19 cellular contexts compared by ENCODE assay signal in the genomic region with DNA sequence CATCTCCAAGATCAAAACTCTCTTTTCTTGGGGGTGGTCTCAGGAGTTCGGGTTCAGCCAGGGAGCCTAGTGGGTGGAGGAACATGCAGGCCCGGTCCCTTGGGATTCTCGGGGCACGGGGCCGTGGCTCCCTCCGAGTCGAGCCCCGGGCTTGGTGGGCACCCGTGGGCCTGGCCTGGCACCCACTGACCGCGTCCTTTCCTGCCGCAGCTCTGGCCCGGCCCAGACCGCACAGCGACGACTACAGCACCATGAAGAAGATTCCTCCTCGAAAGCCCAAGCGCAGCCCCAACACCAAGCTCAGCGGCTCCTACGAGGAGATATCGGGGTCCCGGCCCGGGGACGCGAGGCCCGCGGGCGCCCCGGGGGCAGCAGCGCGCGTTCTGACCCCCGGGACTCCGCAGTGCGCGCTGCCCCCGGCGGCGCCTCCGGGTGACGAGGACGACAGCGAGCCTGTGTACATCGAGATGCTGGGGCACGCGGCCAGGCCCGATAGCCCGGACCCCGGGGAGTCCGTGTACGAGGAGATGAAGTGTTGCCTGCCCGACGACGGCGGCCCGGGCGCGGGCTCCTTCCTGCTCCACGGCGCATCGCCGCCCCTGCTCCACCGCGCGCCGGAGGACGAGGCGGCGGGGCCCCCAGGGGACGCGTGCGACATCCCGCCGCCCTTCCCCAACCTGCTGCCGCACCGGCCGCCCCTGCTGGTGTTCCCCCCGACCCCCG.
DNase-seq lines count a peak whose midpoint lies in the region; ATAC-seq and TF ChIP-seq lines count a peak whose summit lies in the region.
"Had no signal": no experiment of that assay in that cellular context is flagged by ENCODE, and none has a peak within 500 bp of the region (broad histone marks: within the 10 kb centered on the region; RNA-seq: fewer than 3 reads in every experiment).

No MANE protein-coding gene starts in this region.

- intact Hi-C loops in psoas muscle (cut with DNase I), result loop anchor here (10.0 kb wide), 2 partner anchors 645 to 965 kb away; a partner anchor contains a TSS
- intact Hi-C loops in tibial artery (cut with DNase I; ENCODE audit: low total_unique reads), result loop anchor here (5.0 kb wide), 1 partner anchor 962 kb away; no protein-coding TSS in a partner anchor

- no peak overlapping the region for H4K8ac ChIP-seq in trophoblast cell (ENCODE audit: low read depth, low read length)

- H3K9ac ChIP-seq in SK-N-SH (no peak overlapping the region), trophoblast cell (ENCODE audit: low read length) (no peak overlapping the region)
- H3K9ac ChIP-seq: BLaER1 treated with 17β-estradiol and CSF1 and Interleukin-3, amounts not matched to agents 10 nM and 100 nM had no signal

- H2BK12ac ChIP-seq in trophoblast cell (ENCODE audit: low read length), result no peak overlapping the region

- no peak for TF ChIP-seq EP300 in SK-N-SH (IDR thresholded peaks at IDR 0.05; ENCODE audit: borderline replicate concordance in 1 of 2, low read depth in 1 of 2, low read length in 1 of 2)

- no peak overlapping the region for H3K18ac ChIP-seq in trophoblast cell (ENCODE audit: low read length)

- no peaks in the 10 kb centered on the region for H3F3A ChIP-seq in SK-N-SH (replicated peaks; ENCODE audit: insufficient read depth)

- H3K4me2 ChIP-seq in SK-N-SH (no peak overlapping the region), trophoblast cell (ENCODE audit: low read length) (no peak overlapping the region)
- H3K4me2 ChIP-seq: BLaER1 treated with 17β-estradiol and CSF1 and Interleukin-3, amounts not matched to agents 10 nM and 100 nM had no signal

- no peak overlapping the region for H3K23ac ChIP-seq in trophoblast cell (ENCODE audit: low read length)

- no peaks in the 10 kb centered on the region for H3K79me1 ChIP-seq in trophoblast cell (ENCODE audit: low read length)

- no peak overlapping the region for H3K4ac ChIP-seq in trophoblast cell (ENCODE audit: low read depth, low read length)

- H3K27ac ChIP-seq in SK-N-SH (ENCODE audit: low read depth in 2 of 2, low read length in 1 of 2) (peak overlapping the region in 1 of 2 experiments; percentile 86; a peak in 2 of 4 replicates), foreskin keratinocyte (no peak overlapping the region), psoas muscle (no peak overlapping the region), tibial artery (no peak overlapping the region), trophoblast cell (ENCODE audit: low read depth, low read length) (no peak overlapping the region)
- H3K27ac ChIP-seq: 22Rv1; BLaER1 treated with 17β-estradiol and CSF1 and Interleukin-3, amounts not matched to agents 10 nM and 100 nM had no signal

- no peak overlapping the region for H2BK5ac ChIP-seq in trophoblast cell (ENCODE audit: low read depth, low read length, poor library complexity)

- peak; percentile 66 for DNase-seq in SK-N-SH
- no peak for DNase-seq in foreskin keratinocyte
- no peak for DNase-seq in psoas muscle
- no peak for DNase-seq in tibial artery
- no peak for DNase-seq in trophoblast cell
- no peak for DNase-seq in T-helper 9 cell
- DNase-seq in midbrain (lab: John Stamatoyannopoulos, UW), result no peak
- DNase-seq: amniotic stem cell, hippocampal formation, islet precursor cell, Karpas-422, NCI-H1092, NCI-H2081, NCI-H510A, RPMI8226, T-cell had no signal

- no peaks in the 10 kb centered on the region for H3K9me2 ChIP-seq in SK-N-SH

- H3K79me2 ChIP-seq in SK-N-SH (ENCODE audit: insufficient read depth) (no peaks in the 10 kb centered on the region), trophoblast cell (ENCODE audit: control insufficient read depth, insufficient read depth, low read length, poor library complexity) (no peaks in the 10 kb centered on the region)

- no peaks in the 10 kb centered on the region for H4K20me1 ChIP-seq in SK-N-SH (ENCODE audit: insufficient read depth)
- H4K20me1 ChIP-seq: BLaER1 treated with 17β-estradiol and CSF1 and Interleukin-3, amounts not matched to agents 10 nM and 100 nM had no signal

- H4K12ac ChIP-seq in trophoblast cell (ENCODE audit: low read depth, low read length), result no peak overlapping the region

- TF ChIP-seq CTCF in SK-N-SH (IDR thresholded peaks at IDR 0.05) (no peak), foreskin keratinocyte (conservative IDR thresholded peaks at IDR 0.05) (no peak), psoas muscle (IDR thresholded peaks at IDR 0.05) (no peak), tibial artery (IDR thresholded peaks at IDR 0.05) (no peak)

- no peak overlapping the region for H3K14ac ChIP-seq in trophoblast cell (ENCODE audit: low read length)

- no peak overlapping the region for H2AK5ac ChIP-seq in trophoblast cell (ENCODE audit: low read length)

- H3K4me3 ChIP-seq in SK-N-SH (ENCODE audit: low read depth in 2 of 2, low read length in 1 of 2) (peak overlapping the region in 1 of 2 experiments; percentile 45; a peak in 2 of 4 replicates), psoas muscle (peak overlapping the region; percentile 46), tibial artery (peak overlapping the region; percentile 51 to 52), trophoblast cell (ENCODE audit: low read depth, low read length) (no peak overlapping the region)
- H3K4me3 ChIP-seq: BLaER1 treated with 17β-estradiol and CSF1 and Interleukin-3, amounts not matched to agents 10 nM and 100 nM had no signal

- no peaks in the 10 kb centered on the region for H3K36me3 ChIP-seq in SK-N-SH (replicated peaks in 1 of 2; ENCODE audit: control insufficient read depth in 1 of 2, insufficient read depth in 2 of 2, low read length in 1 of 2)
- no peaks in the 10 kb centered on the region for H3K36me3 ChIP-seq in psoas muscle (ENCODE audit: insufficient read depth in 1 of 2, low read depth in 1 of 2)
- no peaks in the 10 kb centered on the region for H3K36me3 ChIP-seq in tibial artery
- peaks cover 0 to 1% of the 10 kb centered on the region in 2 experiments for H3K36me3 ChIP-seq in trophoblast cell (ENCODE audit: control insufficient read depth in 1 of 2, insufficient read depth in 2 of 2, low read length in 2 of 2)

- H2AFZ ChIP-seq in SK-N-SH (ENCODE audit: low read depth) (no peak overlapping the region), trophoblast cell (ENCODE audit: insufficient read depth, low read length, poor library complexity) (no peak overlapping the region)

- H3K9me3 ChIP-seq in SK-N-SH (no peaks in the 10 kb centered on the region), psoas muscle (no peaks in the 10 kb centered on the region), tibial artery (no peaks in the 10 kb centered on the region), trophoblast cell (ENCODE audit: insufficient read depth, low read depth, low read length) (peaks cover 10% of the 10 kb centered on the region)

- POLR2A ChIA-PET in SK-N-SH (lab: Yijun Ruan, JAX), result interaction anchor here (1.7 kb wide), 2 partner anchors 205 to 645 kb away, joined by 4 read pairs; no protein-coding TSS in a partner anchor

- H3K27me3 ChIP-seq in SK-N-SH (ENCODE audit: insufficient read depth) (no peaks in the 10 kb centered on the region), foreskin keratinocyte (peaks cover 10% of the 10 kb centered on the region), psoas muscle (ENCODE audit: insufficient read depth in 3 of 3, low read length in 2 of 3) (peaks cover 0 to 37% (median 10%) of the 10 kb centered on the region in 3 donors), tibial artery (peaks cover 0 to 14% of the 10 kb centered on the region in 2 donors), trophoblast cell (ENCODE audit: insufficient read depth, low read length) (no peaks in the 10 kb centered on the region)
- H3K27me3 ChIP-seq: BLaER1 treated with 17β-estradiol and CSF1 and Interleukin-3, amounts not matched to agents 10 nM and 100 nM had no signal

- ATAC-seq in SK-N-SH treated with all-trans-retinoic acid at 6 μM for 48 hours, result no peak
- ATAC-seq in foreskin keratinocyte, result peak; percentile 10
- ATAC-seq in psoas muscle, result peak in 1 of 4 donors; percentile 25
- ATAC-seq: T-cell had no signal

- H2BK120ac ChIP-seq in trophoblast cell (ENCODE audit: insufficient read depth, low read length, poor library complexity), result no peak overlapping the region

- CTCF ChIA-PET in SK-N-SH (lab: Yijun Ruan, JAX), result interaction anchor here (0.6 to 1.9 kb wide), 4 partner anchors 58 to 643 kb away, joined by 3 to 8 read pairs (median 4); no protein-coding TSS in a partner anchor

- 91% methylated on average over 9 of the region's 79 CpGs for WGBS in SK-N-SH (ENCODE audit: low lambda C conversion rate)
- 30 to 54% (median 43%) methylated on average over 47 to 79 of the region's 79 CpGs for WGBS in psoas muscle, 3 donors
- no CpG with 5 or more reads among the region's 79 CpGs for WGBS in trophoblast cell (ENCODE audit: extremely low coverage, insufficient coverage, insufficient read length)

- H3K4me1 ChIP-seq in SK-N-SH (ENCODE audit: control insufficient read depth in 1 of 2, insufficient read depth in 2 of 2, low read depth in 1 of 2, low read length in 1 of 2) (peaks cover 0 to 9% of the 10 kb centered on the region in 2 experiments; a peak in 3 of 4 replicates), foreskin keratinocyte (no peaks in the 10 kb centered on the region), psoas muscle (no peaks in the 10 kb centered on the region), tibial artery (peaks cover 0 to 18% (median 9%) of the 10 kb centered on the region in 4 donors), trophoblast cell (ENCODE audit: control insufficient read depth in 1 of 2, insufficient read depth in 2 of 2, low read length in 2 of 2) (no peaks in the 10 kb centered on the region)

- no peak overlapping the region for H4K91ac ChIP-seq in trophoblast cell (ENCODE audit: low read depth, low read length)

- no peak for TF ChIP-seq RAD21 in SK-N-SH (IDR thresholded peaks at IDR 0.05; ENCODE audit: low read length)

TF ChIP-seq in SK-N-SH, 30 proteins besides CTCF, POLR2A, EP300 and RAD21 (continues in another document):
- TF ChIP-seq, protein P1, sequence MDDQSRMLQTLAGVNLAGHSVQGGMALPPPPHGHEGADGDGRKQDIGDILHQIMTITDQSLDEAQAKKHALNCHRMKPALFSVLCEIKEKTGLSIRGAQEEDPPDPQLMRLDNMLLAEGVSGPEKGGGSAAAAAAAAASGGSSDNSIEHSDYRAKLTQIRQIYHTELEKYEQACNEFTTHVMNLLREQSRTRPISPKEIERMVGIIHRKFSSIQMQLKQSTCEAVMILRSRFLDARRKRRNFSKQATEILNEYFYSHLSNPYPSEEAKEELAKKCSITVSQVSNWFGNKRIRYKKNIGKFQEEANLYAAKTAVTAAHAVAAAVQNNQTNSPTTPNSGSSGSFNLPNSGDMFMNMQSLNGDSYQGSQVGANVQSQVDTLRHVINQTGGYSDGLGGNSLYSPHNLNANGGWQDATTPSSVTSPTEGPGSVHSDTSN (IDR thresholded peaks at IDR 0.05), result no peak
